ENCODE assay signal across 20 cellular contexts in genomic region chr1:197374428-197374827, GRCh38.
"Had no signal": no experiment of that assay in that cellular context is flagged by ENCODE, and none has a peak within 500 bp of the region (broad histone marks: within the 10 kb centered on the region; RNA-seq: fewer than 3 reads in every experiment).

No MANE protein-coding gene starts in this region.

- DNase-seq: activated CD4-positive, alpha-beta T cell treated with anti-CD3 and anti-CD28 coated beads, Interleukin-2, amount 10 ng/mL, durations not matched to agents 24 days and 14 days; activated gamma-delta T cell; activated T-cell treated with anti-CD3 and anti-CD28 coated beads, Interleukin-2, amount 50 U/mL, for 72 hours; cerebellar nuclear complex; cortex of kidney; hypothalamus; islet precursor cell; left colon; lower lobe of right lung; natural killer cell; ovary; psoas muscle; right cardiac atrium; small intestine; stimulated activated CD4-positive, alpha-beta T cell treated with anti-CD3 and anti-CD28 coated beads, Interleukin-4, amount 100 ng/mL, for 1 hour; upper lobe of right lung had no signal

- H3K4me1 ChIP-seq: lower lobe of right lung, psoas muscle, upper lobe of right lung had no signal

- FAIRE-seq: bronchial epithelial cell, frontal cortex, small intestine had no signal

- ATAC-seq: left colon, lower lobe of right lung, natural killer cell, psoas muscle, right cardiac atrium, upper lobe of right lung, WTC11 had no signal

- H3K4me3 ChIP-seq: lower lobe of right lung, ovary, psoas muscle, thoracic aorta, upper lobe of right lung had no signal

- H3K27me3 ChIP-seq: ovary, upper lobe of right lung had no signal

- H3K27ac ChIP-seq: lower lobe of right lung, ovary, psoas muscle, thoracic aorta, upper lobe of right lung had no signal

- H3K9me3 ChIP-seq: lower lobe of right lung, ovary, psoas muscle, thoracic aorta, upper lobe of right lung had no signal

- H3K36me3 ChIP-seq: lower lobe of right lung, ovary, thoracic aorta, upper lobe of right lung had no signal
